1 cellular context compared by ENCODE assay signal in genomic region chr11:78376858-78377257, GRCh38.
TF ChIP-seq lines count a peak whose summit lies in the region.

No MANE protein-coding gene starts in this region.

TF ChIP-seq in K562, 482 proteins besides CTCF, POLR2A, EP300 and RAD21:
- peak in 1 of 2 experiments; percentile 15; a peak in 1 of 3 replicates for TF ChIP-seq CBX3 (IDR thresholded peaks at IDR 0.05; ENCODE audit: borderline replicate concordance in 1 of 2, low read length in 2 of 2)
- no peak for TF ChIP-seq ELF2 (CRISPR knock-in tag; IDR thresholded peaks at IDR 0.05)
- no peak for TF ChIP-seq JUND (IDR thresholded peaks at IDR 0.05; ENCODE audit: borderline replicate concordance, low read depth, low read length)
- no peak for TF ChIP-seq JUND (tag; IDR thresholded peaks at IDR 0.05; ENCODE audit: borderline replicate concordance, low read depth, low read length)
- no peak for TF ChIP-seq CBX8 (IDR thresholded peaks at IDR 0.05; ENCODE audit: borderline replicate concordance, extremely low read depth, low read depth, low read length, poor library complexity, severe bottlenecking)
- no peak for TF ChIP-seq ZBTB7A (IDR thresholded peaks at IDR 0.05; ENCODE audit: borderline replicate concordance, control insufficient read depth, low read depth, low read length)
- peak; percentile 75 for TF ChIP-seq ZNF280A (IDR thresholded peaks at IDR 0.05; ENCODE audit: low read depth, partially characterized antibody)
- no peak for TF ChIP-seq MIER1 (IDR thresholded peaks at IDR 0.05; ENCODE audit: low read depth)
- TF ChIP-seq PREB (CRISPR knock-in tag; IDR thresholded peaks at IDR 0.05): no peak
- TF ChIP-seq CC2D1A (IDR thresholded peaks at IDR 0.05): no peak
- TF ChIP-seq TRIM24 (IDR thresholded peaks at IDR 0.05): peak; percentile 27 to 68; a peak in 2 of 4 replicates
- TF ChIP-seq ZNF316 (IDR thresholded peaks at IDR 0.05): peak; percentile 72
- no peak for TF ChIP-seq THAP12 (CRISPR knock-in tag; IDR thresholded peaks at IDR 0.05)
